Comparison of ENCODE assay signal across 8 cellular contexts in genomic region chr6:18262812-18263560, GRCh38. TPM values are rescaled to one million over a fixed set of nuclear protein-coding genes. Genes with fewer than 3 reads are reported as not detected.
DNase-seq lines count a peak whose midpoint lies in the region; ATAC-seq and TF ChIP-seq lines count a peak whose summit lies in the region.

No MANE protein-coding gene starts in this region.

- H3K4me1 ChIP-seq in duodenal mucosa (ENCODE audit: control insufficient read depth in 1 of 2, insufficient read depth in 2 of 2, low read length in 2 of 2) (peaks cover 24 to 31% of the 10 kb centered on the region in 2 donors), uterus (peaks cover 0 to 20% of the 10 kb centered on the region in 2 donors)

- ATAC-seq in GM19395 (IDR thresholded peaks at IDR 0.05; ENCODE audit: unreplicated experiment) (peak; percentile 65), HG03442 (IDR thresholded peaks at IDR 0.05; ENCODE audit: unreplicated experiment) (peak; percentile 53)
- ATAC-seq in natural killer cell treated with Interleukin-12 subunit alpha and Interleukin-12 subunit beta and Interleukin-15 and Interleukin-18, amount 100 ng/mL, for 72 hours = peak in 1 of 2 donors; percentile 61

- peaks cover 45 to 53% of the 10 kb centered on the region in 2 donors for H3K4me1 Mint-ChIP-seq in natural killer cell treated with Interleukin-12 subunit alpha and Interleukin-12 subunit beta and Interleukin-15 and Interleukin-18, amount 100 ng/mL, for 72 hours (ENCODE audit: low read depth in 2 of 2)

- TF ChIP-seq CTCF in uterus (IDR thresholded peaks at IDR 0.05) = no peak

- no peaks in the 10 kb centered on the region for H3K27me3 Mint-ChIP-seq in natural killer cell treated with Interleukin-12 subunit alpha and Interleukin-12 subunit beta and Interleukin-15 and Interleukin-18, amount 100 ng/mL, for 72 hours

- H3K27me3 ChIP-seq in duodenal mucosa (ENCODE audit: control insufficient read depth in 1 of 2, insufficient read depth in 2 of 2, low read length in 2 of 2) = no peaks in the 10 kb centered on the region
- no peaks in the 10 kb centered on the region for H3K27me3 ChIP-seq in uterus

- intact Hi-C loops in uterus (cut with DNase I; ENCODE audit: low total_unique reads) = no loop called here

- H3K4me3 Mint-ChIP-seq in natural killer cell treated with Interleukin-12 subunit alpha and Interleukin-12 subunit beta and Interleukin-15 and Interleukin-18, amount 100 ng/mL, for 72 hours = peak overlapping the region; percentile 99

- H3K9me3 Mint-ChIP-seq in natural killer cell treated with Interleukin-12 subunit alpha and Interleukin-12 subunit beta and Interleukin-15 and Interleukin-18, amount 100 ng/mL, for 72 hours = no peaks in the 10 kb centered on the region

- no peak for TF ChIP-seq POLR2A in uterus (IDR thresholded peaks at IDR 0.05)

- H3K36me3 ChIP-seq in duodenal mucosa (ENCODE audit: control insufficient read depth in 1 of 2, insufficient read depth in 2 of 2, low read length in 2 of 2) (peaks cover 0 to 4% of the 10 kb centered on the region in 2 donors), uterus (no peaks in the 10 kb centered on the region)

- H3K36me3 Mint-ChIP-seq in natural killer cell treated with Interleukin-12 subunit alpha and Interleukin-12 subunit beta and Interleukin-15 and Interleukin-18, amount 100 ng/mL, for 72 hours = peaks cover 13% of the 10 kb centered on the region

- no peak overlapping the region for H3K27ac ChIP-seq in duodenal mucosa (ENCODE audit: low read depth, low read length)
- peak overlapping the region; percentile 99 to 100 for H3K27ac ChIP-seq in uterus

- peak overlapping the region; percentile 82 to 90 for H3K9ac ChIP-seq in duodenal mucosa (ENCODE audit: low read depth in 1 of 2, low read length in 2 of 2)

- H3K9me3 ChIP-seq in duodenal mucosa (ENCODE audit: control insufficient read depth in 1 of 2, low read length in 2 of 2) (no peaks in the 10 kb centered on the region), uterus (no peaks in the 10 kb centered on the region)

- H3K27ac Mint-ChIP-seq in natural killer cell treated with Interleukin-12 subunit alpha and Interleukin-12 subunit beta and Interleukin-15 and Interleukin-18, amount 100 ng/mL, for 72 hours = peak overlapping the region; percentile 97 to 98

- DNase-seq in DMS79 (lab: John Stamatoyannopoulos, UW) (peak; percentile 16), SW480 (ENCODE audit: low spot score) (peak; percentile 33), uterus (no peak), NCI-H1436 treated with DMSO at 0.1 percent for 48 hours (lab: John Stamatoyannopoulos, UW) (no peak)
- DNase-seq in natural killer cell treated with Interleukin-12 subunit alpha and Interleukin-12 subunit beta and Interleukin-15 and Interleukin-18, amount 100 ng/mL, for 72 hours (ENCODE audit: low spot score) = no peak

- H3K4me3 ChIP-seq in duodenal mucosa (ENCODE audit: low read depth in 1 of 2, low read length in 2 of 2) = peak overlapping the region; percentile 87 to 95
- H3K4me3 ChIP-seq in uterus = peak overlapping the region; percentile 92 to 98

RNA-seq across cellular contexts. Expression of gene DEK, which starts 1.3 kb away (rescaled TPM):
- 100 to 1,000 TPM; 105 to 152 TPM for total RNA-seq in natural killer cell treated with Interleukin-12 subunit alpha and Interleukin-12 subunit beta and Interleukin-15 and Interleukin-18, amount 100 ng/mL, for 72 hours
- 100 to 1,000 TPM; 126 to 171 (median 144) TPM for total RNA-seq in uterus

Comparison
In these comparisons a context has a peak if more than half of its experiments do, and no peak if none do; other contexts are left out.
1. DNase-seq: peak in DMS79 (single experiment) and SW480 (single experiment); none in natural killer cell treated with Interleukin-12 subunit alpha and Interleukin-12 subunit beta and Interleukin-15 and Interleukin-18, amount 100 ng/mL, for 72 hours (single experiment), uterus (0 of 2) and NCI-H1436 treated with DMSO at 0.1 percent for 48 hours (single experiment).